7 cellular contexts compared by ENCODE assay signal in the genomic region with DNA sequence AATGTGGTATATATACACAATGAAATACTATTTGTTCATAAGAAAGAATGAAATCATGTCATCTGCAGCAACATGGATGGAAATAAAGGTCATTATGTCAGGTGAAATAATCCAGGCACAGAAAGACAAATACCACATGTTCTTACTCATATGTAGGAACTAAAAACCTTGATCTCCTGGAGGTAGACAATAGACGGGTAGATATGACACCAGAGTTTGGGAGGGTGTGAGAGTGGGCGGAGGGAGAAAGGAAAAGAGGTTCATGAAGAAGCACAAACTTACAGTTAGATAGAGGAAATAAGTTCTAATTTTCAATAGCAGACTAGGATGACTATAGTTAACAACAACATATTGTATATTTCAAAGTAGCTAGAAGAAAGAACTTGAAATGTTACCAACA. TPM values are rescaled to one million over a fixed set of nuclear protein-coding genes. Genes with fewer than 3 reads are reported as not detected.
"Had no signal": no experiment of that assay in that cellular context is flagged by ENCODE, and none has a peak within 500 bp of the region (broad histone marks: within the 10 kb centered on the region; RNA-seq: fewer than 3 reads in every experiment).

No MANE protein-coding gene starts in this region.

RNA-seq across cellular contexts. Expression of a gene that starts 22.1 kb away (rescaled TPM):
- total RNA-seq: LHCN-M2, MCF 10A, OCI-LY7, PC-9, Right ventricle myocardium inferior, SJCRH30, SK-MEL-5 had no signal
